Comparison of ENCODE assay signal across 1 cellular context in the genomic region with DNA sequence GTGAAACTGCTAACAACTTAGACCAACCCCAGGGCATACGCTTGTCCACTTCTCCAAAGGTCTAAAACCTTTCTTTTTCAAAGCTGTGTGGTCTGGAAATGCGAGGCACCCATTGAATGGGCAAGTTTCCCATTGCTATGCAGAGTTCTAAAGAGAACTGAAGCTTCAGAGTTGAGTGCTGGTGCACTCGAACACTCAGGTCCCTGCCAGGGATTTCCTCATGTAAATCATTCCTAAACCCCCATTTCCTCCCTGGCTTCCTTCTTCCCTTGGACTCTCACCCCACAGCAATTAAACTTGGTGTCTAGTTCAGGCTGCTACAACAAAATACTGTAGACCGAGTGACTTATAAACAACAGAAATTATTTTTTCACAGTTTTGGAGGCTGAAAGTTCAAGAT.
TF ChIP-seq lines count a peak whose summit lies in the region.

No MANE protein-coding gene starts in this region.

TF ChIP-seq in HepG2, 621 proteins besides CTCF, POLR2A, EP300 and RAD21:
- TF ChIP-seq RARA (CRISPR knock-in tag; IDR thresholded peaks at IDR 0.05) (0 out of 2 replicates have a peak, but pooled peaks have one; percentile 13), ZNF878 (CRISPR knock-in tag; IDR thresholded peaks at IDR 0.05) (0 out of 2 replicates have a peak, but pooled peaks have one; percentile 36), HNF4A (CRISPR knock-in tag; IDR thresholded peaks at IDR 0.05) (peak; percentile 14; the same call in 1 of the 2 replicates), ELF3 (CRISPR knock-in tag; IDR thresholded peaks at IDR 0.05) (peak; percentile 54; the same call in 1 of the 2 replicates), PCBP2 (optimal IDR thresholded peaks at IDR 0.05; ENCODE audit: low read depth, low read length, poor library complexity, severe bottlenecking) (no peak)
- TF ChIP-seq, protein P1, sequence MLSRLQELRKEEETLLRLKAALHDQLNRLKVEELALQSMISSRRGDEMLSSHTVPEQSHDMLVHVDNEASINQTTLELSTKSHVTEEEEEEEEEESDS (CRISPR knock-in tag; IDR thresholded peaks at IDR 0.05; ENCODE audit: borderline replicate concordance), result no peak
